Comparison of ENCODE assay signal across 1 cellular context in the genomic region with DNA sequence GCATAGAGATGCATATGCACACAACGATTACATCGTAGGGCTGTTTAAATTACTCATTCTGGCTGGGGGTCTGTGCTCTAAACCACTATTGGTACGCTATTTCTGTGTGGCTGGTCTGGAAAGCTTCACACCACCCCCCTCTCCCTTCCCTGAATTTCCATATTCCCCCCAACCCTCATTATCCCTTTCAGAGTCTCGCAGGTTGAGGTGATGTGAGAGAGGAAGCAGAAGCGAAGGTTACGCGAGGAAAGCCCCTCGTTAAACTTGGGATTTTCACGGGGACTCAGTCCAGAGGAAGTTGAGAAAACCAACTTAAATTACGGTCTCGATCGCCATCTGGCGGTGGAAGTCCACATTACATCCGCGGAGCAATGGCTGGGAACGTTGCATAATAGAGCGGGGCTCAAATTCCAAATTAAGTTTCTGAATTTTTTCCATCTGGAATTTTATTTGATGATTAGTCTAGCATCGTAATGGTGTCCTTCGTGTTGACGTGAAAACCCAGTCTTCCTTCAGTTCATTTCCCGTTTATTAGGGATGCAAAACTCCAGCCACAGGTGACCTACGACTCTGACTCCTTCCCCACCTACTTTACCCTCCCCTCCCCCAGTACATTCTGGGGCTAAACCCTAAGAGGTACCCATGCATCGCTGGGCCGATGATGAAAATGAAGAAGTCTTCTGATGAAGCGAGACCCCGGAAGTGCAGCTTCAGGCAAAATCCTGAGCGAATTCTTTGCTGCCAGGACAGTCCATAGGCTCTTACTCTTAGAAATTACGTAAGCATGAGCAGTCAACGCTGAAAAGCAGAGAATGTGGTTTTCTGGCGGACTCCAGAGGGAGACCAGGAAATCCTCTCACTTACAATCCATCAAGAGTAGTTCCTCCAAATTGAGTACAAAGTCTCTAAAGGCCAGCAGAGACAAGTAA.
TF ChIP-seq lines count a peak whose summit lies in the region.

No MANE protein-coding gene starts in this region.

TF ChIP-seq in HepG2, 621 proteins besides CTCF, POLR2A, EP300 and RAD21 (continued from another document and continues in another):
- TF ChIP-seq SOX6 (IDR thresholded peaks at IDR 0.05) (no peak), SOX6 (CRISPR knock-in tag; IDR thresholded peaks at IDR 0.05) (no peak), ZNF317 (CRISPR knock-in tag; IDR thresholded peaks at IDR 0.05) (no peak), TCF7L2 (IDR thresholded peaks at IDR 0.05; ENCODE audit: low read depth, low read length) (no peak), SP1 (IDR thresholded peaks at IDR 0.05) (no peak), SP1 (CRISPR knock-in tag; IDR thresholded peaks at IDR 0.05) (no peak), ASH2L (IDR thresholded peaks at IDR 0.05; ENCODE audit: insufficient read length, low read depth, low read length) (peak; percentile 41), PRDM10 (CRISPR knock-in tag; IDR thresholded peaks at IDR 0.05; ENCODE audit: low read depth) (no peak), BCL6 (CRISPR knock-in tag; IDR thresholded peaks at IDR 0.05) (0 out of 2 replicates have a peak, but pooled peaks have one; percentile 2), RXRB (CRISPR knock-in tag; IDR thresholded peaks at IDR 0.05; ENCODE audit: borderline replicate concordance) (no peak), ZNF441 (CRISPR knock-in tag; IDR thresholded peaks at IDR 0.05; ENCODE audit: borderline replicate concordance) (no peak), ZNF546 (CRISPR knock-in tag; conservative IDR thresholded peaks at IDR 0.05) (no peak), HNF4A (CRISPR knock-in tag; IDR thresholded peaks at IDR 0.05) (peak; percentile 39; the same call in 1 of the 2 replicates), MATR3 (CRISPR knock-in tag; IDR thresholded peaks at IDR 0.05) (no peak), SIX1 (CRISPR knock-in tag; IDR thresholded peaks at IDR 0.05; ENCODE audit: borderline replicate concordance) (no peak), PRDM4 (CRISPR knock-in tag; IDR thresholded peaks at IDR 0.05; ENCODE audit: borderline replicate concordance) (no peak), NFKBIZ (CRISPR knock-in tag; IDR thresholded peaks at IDR 0.05) (no peak), GTF2F1 (IDR thresholded peaks at IDR 0.05; ENCODE audit: low read length) (no peak), TGIF2 (CRISPR knock-in tag; IDR thresholded peaks at IDR 0.05) (no peak), TARDBP (CRISPR knock-in tag; IDR thresholded peaks at IDR 0.05) (no peak), ZFP36L2 (CRISPR knock-in tag; IDR thresholded peaks at IDR 0.05) (no peak), ZNF136 (CRISPR knock-in tag; IDR thresholded peaks at IDR 0.05; ENCODE audit: low read depth) (0 out of 2 replicates have a peak, but pooled peaks have one; percentile 16), PITX1 (CRISPR knock-in tag; IDR thresholded peaks at IDR 0.05) (no peak), AKAP8 (CRISPR knock-in tag; IDR thresholded peaks at IDR 0.05) (0 out of 2 replicates have a peak, but pooled peaks have one; percentile 57), CEBPG (CRISPR knock-in tag; IDR thresholded peaks at IDR 0.05) (peak; percentile 89), MYNN (CRISPR knock-in tag; IDR thresholded peaks at IDR 0.05; ENCODE audit: low read depth) (no peak), JARID2 (CRISPR knock-in tag; IDR thresholded peaks at IDR 0.05; ENCODE audit: insufficient replicate concordance) (no peak), ADNP (CRISPR knock-in tag; IDR thresholded peaks at IDR 0.05) (no peak), ZNF703 (CRISPR knock-in tag; IDR thresholded peaks at IDR 0.05; ENCODE audit: borderline replicate concordance) (no peak), MAF1 (CRISPR knock-in tag; IDR thresholded peaks at IDR 0.05; ENCODE audit: borderline replicate concordance) (no peak), ZSCAN20 (CRISPR knock-in tag; IDR thresholded peaks at IDR 0.05; ENCODE audit: borderline replicate concordance) (no peak), TOE1 (CRISPR knock-in tag; IDR thresholded peaks at IDR 0.05) (no peak), EZH2 (conservative IDR thresholded peaks at IDR 0.05; ENCODE audit: low read depth, low read length) (no peak), RCOR2 (CRISPR knock-in tag; IDR thresholded peaks at IDR 0.05) (no peak), ZBTB7B (CRISPR knock-in tag; IDR thresholded peaks at IDR 0.05) (no peak), NFE2L1 (CRISPR knock-in tag; IDR thresholded peaks at IDR 0.05; ENCODE audit: borderline replicate concordance) (no peak), ZBTB3 (CRISPR knock-in tag; IDR thresholded peaks at IDR 0.05; ENCODE audit: borderline replicate concordance, low read depth) (no peak), TFDP1 (CRISPR knock-in tag; IDR thresholded peaks at IDR 0.05; ENCODE audit: borderline replicate concordance) (no peak), NCOA5 (CRISPR knock-in tag; IDR thresholded peaks at IDR 0.05) (no peak), ZNF652 (CRISPR knock-in tag; IDR thresholded peaks at IDR 0.05; ENCODE audit: borderline replicate concordance, low read depth) (no peak), ELF3 (CRISPR knock-in tag; IDR thresholded peaks at IDR 0.05) (no peak), TAF1 (CRISPR knock-in tag; IDR thresholded peaks at IDR 0.05) (no peak), NR0B2 (CRISPR knock-in tag; IDR thresholded peaks at IDR 0.05) (no peak), NR2F1 (CRISPR knock-in tag; IDR thresholded peaks at IDR 0.05) (no peak), MED1 (CRISPR knock-in tag; IDR thresholded peaks at IDR 0.05) (no peak), DBP (CRISPR knock-in tag; IDR thresholded peaks at IDR 0.05; ENCODE audit: not compliant biosample characterization) (no peak), ZNF12 (CRISPR knock-in tag; IDR thresholded peaks at IDR 0.05) (no peak), SKI (IDR thresholded peaks at IDR 0.05; ENCODE audit: partially characterized antibody) (no peak), ZNF737 (CRISPR knock-in tag; IDR thresholded peaks at IDR 0.05; ENCODE audit: borderline replicate concordance) (no peak), CHD2 (IDR thresholded peaks at IDR 0.05; ENCODE audit: low read depth, low read length) (no peak), THYN1 (CRISPR knock-in tag; IDR thresholded peaks at IDR 0.05; ENCODE audit: borderline replicate concordance, low read depth) (no peak), ZNF792 (CRISPR knock-in tag; IDR thresholded peaks at IDR 0.05) (no peak), KMT2B (CRISPR knock-in tag; IDR thresholded peaks at IDR 0.05) (no peak), ELF1 (CRISPR knock-in tag; IDR thresholded peaks at IDR 0.05) (peak; percentile 71), ZNF713 (CRISPR knock-in tag; IDR thresholded peaks at IDR 0.05) (no peak), ZBTB8A (CRISPR knock-in tag; IDR thresholded peaks at IDR 0.05; ENCODE audit: borderline replicate concordance, low read depth) (no peak), ZSCAN21 (CRISPR knock-in tag; IDR thresholded peaks at IDR 0.05; ENCODE audit: borderline replicate concordance) (no peak), ZFP36L1 (CRISPR knock-in tag; IDR thresholded peaks at IDR 0.05) (0 out of 2 replicates have a peak, but pooled peaks have one; percentile 63), ZZZ3 (CRISPR knock-in tag; IDR thresholded peaks at IDR 0.05; ENCODE audit: borderline replicate concordance) (no peak), CBFB (CRISPR knock-in tag; IDR thresholded peaks at IDR 0.05) (no peak), TOPORS (CRISPR knock-in tag; IDR thresholded peaks at IDR 0.05) (no peak)
- TF ChIP-seq, protein P1, sequence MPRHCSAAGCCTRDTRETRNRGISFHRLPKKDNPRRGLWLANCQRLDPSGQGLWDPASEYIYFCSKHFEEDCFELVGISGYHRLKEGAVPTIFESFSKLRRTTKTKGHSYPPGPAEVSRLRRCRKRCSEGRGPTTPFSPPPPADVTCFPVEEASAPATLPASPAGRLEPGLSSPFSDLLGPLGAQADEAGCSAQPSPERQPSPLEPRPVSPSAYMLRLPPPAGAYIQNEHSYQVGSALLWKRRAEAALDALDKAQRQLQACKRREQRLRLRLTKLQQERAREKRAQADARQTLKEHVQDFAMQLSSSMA (CRISPR knock-in tag; IDR thresholded peaks at IDR 0.05): no peak
- TF ChIP-seq, protein P2, sequence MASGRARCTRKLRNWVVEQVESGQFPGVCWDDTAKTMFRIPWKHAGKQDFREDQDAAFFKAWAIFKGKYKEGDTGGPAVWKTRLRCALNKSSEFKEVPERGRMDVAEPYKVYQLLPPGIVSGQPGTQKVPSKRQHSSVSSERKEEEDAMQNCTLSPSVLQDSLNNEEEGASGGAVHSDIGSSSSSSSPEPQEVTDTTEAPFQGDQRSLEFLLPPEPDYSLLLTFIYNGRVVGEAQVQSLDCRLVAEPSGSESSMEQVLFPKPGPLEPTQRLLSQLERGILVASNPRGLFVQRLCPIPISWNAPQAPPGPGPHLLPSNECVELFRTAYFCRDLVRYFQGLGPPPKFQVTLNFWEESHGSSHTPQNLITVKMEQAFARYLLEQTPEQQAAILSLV (CRISPR knock-in tag; IDR thresholded peaks at IDR 0.05; ENCODE audit: borderline replicate concordance): no peak
- TF ChIP-seq, protein P3, sequence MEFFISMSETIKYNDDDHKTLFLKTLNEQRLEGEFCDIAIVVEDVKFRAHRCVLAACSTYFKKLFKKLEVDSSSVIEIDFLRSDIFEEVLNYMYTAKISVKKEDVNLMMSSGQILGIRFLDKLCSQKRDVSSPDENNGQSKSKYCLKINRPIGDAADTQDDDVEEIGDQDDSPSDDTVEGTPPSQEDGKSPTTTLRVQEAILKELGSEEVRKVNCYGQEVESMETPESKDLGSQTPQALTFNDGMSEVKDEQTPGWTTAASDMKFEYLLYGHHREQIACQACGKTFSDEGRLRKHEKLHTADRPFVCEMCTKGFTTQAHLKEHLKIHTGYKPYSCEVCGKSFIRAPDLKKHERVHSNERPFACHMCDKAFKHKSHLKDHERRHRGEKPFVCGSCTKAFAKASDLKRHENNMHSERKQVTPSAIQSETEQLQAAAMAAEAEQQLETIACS (CRISPR knock-in tag; IDR thresholded peaks at IDR 0.05): no peak
